39 cellular contexts compared by ENCODE assay signal in the genomic region with DNA sequence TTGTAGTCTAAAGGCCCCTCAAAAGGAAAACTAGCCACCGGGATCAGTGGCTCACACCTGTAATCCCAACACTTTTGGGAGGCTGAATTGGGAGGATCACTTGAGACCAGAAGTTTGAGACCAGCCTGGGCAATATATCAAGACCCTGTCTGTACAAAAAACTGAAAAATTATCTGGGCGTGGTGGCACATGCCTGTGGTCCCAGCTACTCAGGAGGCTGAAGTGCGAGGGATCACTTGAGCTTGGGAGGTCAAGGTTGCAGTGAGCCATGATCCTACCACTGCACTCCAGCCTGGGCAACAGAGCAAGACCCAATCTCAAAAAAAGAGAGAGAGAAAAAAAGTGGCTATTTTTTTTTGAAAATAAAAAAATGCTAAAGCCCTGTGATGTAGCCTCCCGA.
"Had no signal": no experiment of that assay in that cellular context is flagged by ENCODE, and none has a peak within 500 bp of the region (broad histone marks: within the 10 kb centered on the region; RNA-seq: fewer than 3 reads in every experiment).

No MANE protein-coding gene starts in this region.

- H3K36me3 ChIP-seq: ascending aorta, cardiac muscle cell had no signal

- ATAC-seq: activated CD4-positive, alpha-beta T cell treated with anti-CD3 and anti-CD28 coated beads for 36 hours; activated CD4-positive, CD25-positive, alpha-beta regulatory T cell treated with anti-CD3 and anti-CD28 coated beads, Interleukin-2, amount 50 U/mL, for 24 hours; activated CD8-positive, alpha-beta memory T cell treated with anti-CD3 and anti-CD28 coated beads, Interleukin-2, amount 10 ng/mL, durations not matched to agents 7 days and 5 days; activated CD8-positive, alpha-beta T cell treated with anti-CD3 and anti-CD28 coated beads, Interleukin-2, amount 10 ng/mL, durations not matched to agents 7 days and 5 days; activated naive CD8-positive, alpha-beta T cell treated with anti-CD3 and anti-CD28 coated beads, Interleukin-2, amount 50 U/mL, for 24 hours had no signal

- H3K27ac ChIP-seq: ascending aorta, cardiac muscle cell, VCaP had no signal

- H3K27me3 ChIP-seq: ascending aorta, cardiac muscle cell had no signal

- H3K9me3 Mint-ChIP-seq: activated CD4-positive, alpha-beta memory T cell treated with anti-CD3 and anti-CD28 coated beads, Interleukin-2, amount 10 ng/mL, durations not matched to agents 7 days and 5 days; activated naive CD4-positive, alpha-beta T cell treated with anti-CD3 and anti-CD28 coated beads, Interleukin-2, amount 10 ng/mL, durations not matched to agents 7 days and 5 days; activated naive CD4-positive, alpha-beta T cell treated with anti-CD3 and anti-CD28 coated beads, Interleukin-2, amount 50 U/mL, for 24 hours; activated naive CD8-positive, alpha-beta T cell treated with anti-CD3 and anti-CD28 coated beads, Interleukin-2, amount 10 ng/mL, durations not matched to agents 7 days and 5 days; activated naive CD8-positive, alpha-beta T cell treated with anti-CD3 and anti-CD28 coated beads, Interleukin-2, amount 50 U/mL, for 24 hours; activated T-cell treated with anti-CD3 and anti-CD28 coated beads, Interleukin-2, amount 50 U/mL, for 24 hours; activated T-helper 2 cell treated with anti-CD3 and anti-CD28 coated beads, Interferon-gamma antibody, Interleukin-2, Interleukin-4, amounts not matched to agents 10 μg/mL and 5 μg/mL and 100 μg/mL, durations not matched to agents 14 hours and 24 hours and 36 hours; central memory CD8-positive, alpha-beta T cell; T-helper 1 cell treated with Interleukin-12 subunit alpha and Interleukin-12 subunit beta and Interleukin-4 antibody, amounts not matched to agents 30 μg/mL and 1 μg/mL, for 36 hours; T-helper 2 cell treated with Interferon-gamma antibody and Interleukin-4, amounts not matched to agents 5 μg/mL and 100 μg/mL, for 36 hours had no signal

- H3K9me3 ChIP-seq: ascending aorta had no signal

- H3K27me3 Mint-ChIP-seq: activated CD4-positive, alpha-beta memory T cell treated with anti-CD3 and anti-CD28 coated beads, Interleukin-2, amount 10 ng/mL, durations not matched to agents 7 days and 5 days; activated CD4-positive, alpha-beta T cell treated with anti-CD3 and anti-CD28 coated beads for 36 hours; activated CD8-positive, alpha-beta memory T cell treated with anti-CD3 and anti-CD28 coated beads, Interleukin-2, amount 10 ng/mL, durations not matched to agents 7 days and 5 days; activated naive CD4-positive, alpha-beta T cell treated with anti-CD3 and anti-CD28 coated beads, Interleukin-2, amount 10 ng/mL, durations not matched to agents 7 days and 5 days; activated naive CD4-positive, alpha-beta T cell treated with anti-CD3 and anti-CD28 coated beads, Interleukin-2, amount 50 U/mL, for 24 hours; activated naive CD8-positive, alpha-beta T cell; activated naive CD8-positive, alpha-beta T cell treated with anti-CD3 and anti-CD28 coated beads, Interleukin-2, amount 10 ng/mL, durations not matched to agents 7 days and 5 days; activated naive CD8-positive, alpha-beta T cell treated with anti-CD3 and anti-CD28 coated beads, Interleukin-2, amount 50 U/mL, for 24 hours; activated T-cell treated with anti-CD3 and anti-CD28 coated beads, Interleukin-2, amount 50 U/mL, for 24 hours; brain; central memory CD8-positive, alpha-beta T cell had no signal

- H3K36me3 Mint-ChIP-seq: activated naive CD4-positive, alpha-beta T cell treated with anti-CD3 and anti-CD28 coated beads, Interleukin-2, amount 10 ng/mL, durations not matched to agents 7 days and 5 days had no signal

- H3K4me1 Mint-ChIP-seq: activated CD4-positive, alpha-beta memory T cell treated with anti-CD3 and anti-CD28 coated beads, Interleukin-2, amount 10 ng/mL, durations not matched to agents 7 days and 5 days had no signal

- H3K4me3 ChIP-seq: ascending aorta, cardiac muscle cell had no signal

- FAIRE-seq: bronchial epithelial cell, TTC549 had no signal

- DNase-seq: activated CD4-positive, alpha-beta memory T cell treated with anti-CD3 and anti-CD28 coated beads, Interleukin-2, amount 10 ng/mL, durations not matched to agents 7 days and 5 days; activated CD4-positive, alpha-beta T cell treated with anti-CD3 and anti-CD28 coated beads for 1 hour; activated CD4-positive, alpha-beta T cell treated with anti-CD3 and anti-CD28 coated beads for 36 hours; activated CD4-positive, alpha-beta T cell treated with anti-CD3 and anti-CD28 coated beads for 48 hours; activated CD4-positive, alpha-beta T cell treated with anti-CD3 and anti-CD28 coated beads, Interleukin-2, amount 50 U/mL, for 1 hour; activated CD4-positive, alpha-beta T cell treated with anti-CD3 and anti-CD28 coated beads, Interleukin-2, amount 50 U/mL, for 48 hours; activated CD4-positive, CD25-positive, alpha-beta regulatory T cell; activated CD8-positive, alpha-beta memory T cell treated with anti-CD3 and anti-CD28 coated beads for 24 hours; activated CD8-positive, alpha-beta memory T cell treated with anti-CD3 and anti-CD28 coated beads, Interleukin-2, amount 10 ng/mL, durations not matched to agents 7 days and 5 days; activated CD8-positive, alpha-beta memory T cell treated with anti-CD3 and anti-CD28 coated beads, Interleukin-2, amount 50 U/mL, for 48 hours; activated CD8-positive, alpha-beta T cell treated with anti-CD3 and anti-CD28 coated beads, Interleukin-2, amount 10 ng/mL, durations not matched to agents 7 days and 5 days; activated effector memory CD4-positive, alpha-beta T cell treated with Interleukin-2 at 50 U/mL for 16 hours; activated gamma-delta T cell; activated naive CD4-positive, alpha-beta T cell treated with anti-CD3 and anti-CD28 coated beads, Interleukin-2, amount 10 ng/mL, durations not matched to agents 7 days and 5 days; activated naive CD4-positive, alpha-beta T cell treated with Interleukin-2 at 50 U/mL for 16 hours; activated naive CD8-positive, alpha-beta T cell treated with anti-CD3 and anti-CD28 coated beads, Interleukin-2, amount 10 ng/mL, durations not matched to agents 7 days and 5 days; activated naive CD8-positive, alpha-beta T cell treated with anti-CD3 and anti-CD28 coated beads, Interleukin-2, amount 50 U/mL, for 24 hours; activated T-cell treated with anti-CD3 and anti-CD28 coated beads, Interleukin-2, amount 50 U/mL, for 24 hours; activated T-cell treated with anti-CD3 and anti-CD28 coated beads, Interleukin-2, amount 50 U/mL, for 48 hours; amygdala; anterior cingulate cortex; caudate nucleus; cerebellar nuclear complex; T-helper 1 cell; T-helper 2 cell; T-helper 9 cell had no signal

- H3K4me3 Mint-ChIP-seq: activated CD4-positive, alpha-beta memory T cell treated with anti-CD3 and anti-CD28 coated beads, Interleukin-2, amount 10 ng/mL, durations not matched to agents 7 days and 5 days; activated CD4-positive, alpha-beta T cell treated with anti-CD3 and anti-CD28 coated beads for 36 hours; activated CD8-positive, alpha-beta memory T cell treated with anti-CD3 and anti-CD28 coated beads, Interleukin-2, amount 10 ng/mL, durations not matched to agents 7 days and 5 days; activated CD8-positive, alpha-beta T cell treated with anti-CD3 and anti-CD28 coated beads, Interleukin-2, amount 10 ng/mL, durations not matched to agents 7 days and 5 days; activated naive CD4-positive, alpha-beta T cell treated with anti-CD3 and anti-CD28 coated beads, Interleukin-2, amount 10 ng/mL, durations not matched to agents 7 days and 5 days; activated naive CD4-positive, alpha-beta T cell treated with anti-CD3 and anti-CD28 coated beads, Interleukin-2, amount 50 U/mL, for 24 hours; activated naive CD8-positive, alpha-beta T cell; activated naive CD8-positive, alpha-beta T cell treated with anti-CD3 and anti-CD28 coated beads, Interleukin-2, amount 10 ng/mL, durations not matched to agents 7 days and 5 days; activated naive CD8-positive, alpha-beta T cell treated with anti-CD3 and anti-CD28 coated beads, Interleukin-2, amount 50 U/mL, for 24 hours; activated T-cell treated with anti-CD3 and anti-CD28 coated beads, Interleukin-2, amount 50 U/mL, for 24 hours; brain; central memory CD8-positive, alpha-beta T cell; T-helper 1 cell treated with Interleukin-12 subunit alpha and Interleukin-12 subunit beta and Interleukin-4 antibody, amounts not matched to agents 30 μg/mL and 1 μg/mL, for 36 hours; T-helper 2 cell treated with Interferon-gamma antibody and Interleukin-4, amounts not matched to agents 5 μg/mL and 100 μg/mL, for 36 hours had no signal

- H3K27ac Mint-ChIP-seq: activated CD4-positive, alpha-beta memory T cell treated with anti-CD3 and anti-CD28 coated beads, Interleukin-2, amount 10 ng/mL, durations not matched to agents 7 days and 5 days; activated CD4-positive, alpha-beta T cell treated with anti-CD3 and anti-CD28 coated beads for 36 hours; activated CD8-positive, alpha-beta memory T cell treated with anti-CD3 and anti-CD28 coated beads, Interleukin-2, amount 10 ng/mL, durations not matched to agents 7 days and 5 days; activated CD8-positive, alpha-beta T cell treated with anti-CD3 and anti-CD28 coated beads, Interleukin-2, amount 10 ng/mL, durations not matched to agents 7 days and 5 days; activated naive CD4-positive, alpha-beta T cell treated with anti-CD3 and anti-CD28 coated beads, Interleukin-2, amount 10 ng/mL, durations not matched to agents 7 days and 5 days; activated naive CD4-positive, alpha-beta T cell treated with anti-CD3 and anti-CD28 coated beads, Interleukin-2, amount 50 U/mL, for 24 hours; activated naive CD8-positive, alpha-beta T cell; activated naive CD8-positive, alpha-beta T cell treated with anti-CD3 and anti-CD28 coated beads, Interleukin-2, amount 10 ng/mL, durations not matched to agents 7 days and 5 days; activated naive CD8-positive, alpha-beta T cell treated with anti-CD3 and anti-CD28 coated beads, Interleukin-2, amount 50 U/mL, for 24 hours; activated T-cell treated with anti-CD3 and anti-CD28 coated beads, Interleukin-2, amount 50 U/mL, for 24 hours; activated T-helper 2 cell treated with anti-CD3 and anti-CD28 coated beads, Interferon-gamma antibody, Interleukin-2, Interleukin-4, amounts not matched to agents 10 μg/mL and 5 μg/mL and 100 μg/mL, durations not matched to agents 14 hours and 24 hours and 36 hours; brain; T-helper 1 cell treated with Interleukin-12 subunit alpha and Interleukin-12 subunit beta and Interleukin-4 antibody, amounts not matched to agents 30 μg/mL and 1 μg/mL, for 36 hours; T-helper 2 cell treated with Interferon-gamma antibody and Interleukin-4, amounts not matched to agents 5 μg/mL and 100 μg/mL, for 36 hours had no signal
